Comparison of ENCODE assay signal across 9 cellular contexts in genomic region chr17:77286641-77287431, GRCh38.
A peak's percentile ranks its signal among the peaks of the same experiment; 100 is the strongest.
DNase-seq lines count a peak whose midpoint lies in the region; ATAC-seq, FAIRE-seq and TF ChIP-seq lines count a peak whose summit lies in the region.
"Had no signal": no experiment of that assay in that cellular context is flagged by ENCODE, and none has a peak within 500 bp of the region (broad histone marks: within the 10 kb centered on the region; RNA-seq: fewer than 3 reads in every experiment).

No MANE protein-coding gene starts in this region.

- DNase-seq in H54 (ENCODE audit: insufficient read length, low spot score) (peak; percentile 91), SHP77 treated with DMSO at 0.1 percent for 48 hours (lab: John Stamatoyannopoulos, UW) (peak; percentile 47), heart left ventricle (peak; percentile 37 to 73 (median 64))
- DNase-seq in T-helper 2 cell treated with Interferon-gamma antibody and Interleukin-4, amounts not matched to agents 5 μg/mL and 100 μg/mL, for 36 hours (ENCODE audit: low spot score), result no peak
- DNase-seq in effector memory CD4-positive, alpha-beta T cell, result no peak
- no peak for DNase-seq in activated CD4-positive, CD25-positive, alpha-beta regulatory T cell treated with anti-CD3 and anti-CD28 coated beads, Interleukin-2, amount 50 U/mL, for 72 hours

- intact Hi-C loops in heart left ventricle (cut with DNase I), result no loop called here

- H3K27ac ChIP-seq in heart left ventricle (peak overlapping the region in 11 of 12 donors; percentile 79 to 94 (median 88)), skeletal muscle tissue (ENCODE audit: low read depth, low read length) (peak overlapping the region; percentile 98)
- no peak overlapping the region for H3K27ac ChIP-seq in effector memory CD4-positive, alpha-beta T cell (ENCODE audit: insufficient read depth, low read length, poor library complexity, severe bottlenecking)

- no peak overlapping the region for H3K27ac Mint-ChIP-seq in T-helper 2 cell treated with Interferon-gamma antibody and Interleukin-4, amounts not matched to agents 5 μg/mL and 100 μg/mL, for 36 hours
- H3K27ac Mint-ChIP-seq: stimulated activated naive CD8-positive, alpha-beta T cell treated with anti-CD3 and anti-CD28 coated beads, Interleukin-15, Interleukin-2, amounts not matched to agents 100 ng/mL and 50 ng/mL, for 24 hours had no signal

- H3K36me3 ChIP-seq in heart left ventricle (no peaks in the 10 kb centered on the region), skeletal muscle tissue (ENCODE audit: control insufficient read depth in 3 of 3, insufficient read depth in 3 of 3, low read length in 3 of 3) (no peaks in the 10 kb centered on the region)
- H3K36me3 ChIP-seq in effector memory CD4-positive, alpha-beta T cell (ENCODE audit: control insufficient read depth, insufficient read depth, low read length), result no peaks in the 10 kb centered on the region

- H3K4me3 ChIP-seq in heart left ventricle, result no peak overlapping the region
- peak overlapping the region in 2 of 3 donors; percentile 53 to 72 for H3K4me3 ChIP-seq in skeletal muscle tissue (ENCODE audit: low read length in 3 of 3)
- no peak overlapping the region for H3K4me3 ChIP-seq in effector memory CD4-positive, alpha-beta T cell (ENCODE audit: insufficient read depth, low read depth, low read length, poor library complexity, severe bottlenecking)

- no peak for FAIRE-seq in H54 (lab: Jason Lieb, UNC)

- no peak overlapping the region for H3K4me3 Mint-ChIP-seq in T-helper 2 cell treated with Interferon-gamma antibody and Interleukin-4, amounts not matched to agents 5 μg/mL and 100 μg/mL, for 36 hours
- H3K4me3 Mint-ChIP-seq: stimulated activated naive CD8-positive, alpha-beta T cell treated with anti-CD3 and anti-CD28 coated beads, Interleukin-15, Interleukin-2, amounts not matched to agents 100 ng/mL and 50 ng/mL, for 24 hours had no signal

- H3K27me3 Mint-ChIP-seq in T-helper 2 cell treated with Interferon-gamma antibody and Interleukin-4, amounts not matched to agents 5 μg/mL and 100 μg/mL, for 36 hours (ENCODE audit: low read depth), result peaks cover 17% of the 10 kb centered on the region

- H3K4me1 ChIP-seq in heart left ventricle (peaks cover 0 to 56% (median 16%) of the 10 kb centered on the region in 12 donors), skeletal muscle tissue (ENCODE audit: control insufficient read depth in 3 of 3, insufficient read depth in 3 of 3, low read length in 3 of 3) (peaks cover 31 to 49% (median 45%) of the 10 kb centered on the region in 3 donors)
- H3K4me1 ChIP-seq in effector memory CD4-positive, alpha-beta T cell (ENCODE audit: control insufficient read depth, insufficient read depth, low read length, poor library complexity, severe bottlenecking), result peaks cover under 1% of the 10 kb centered on the region

- peak; percentile 47 to 66 (median 56) for ATAC-seq in heart left ventricle
- no peak for ATAC-seq in GM21619 (IDR thresholded peaks at IDR 0.05; ENCODE audit: unreplicated experiment)

- no peak for TF ChIP-seq CTCF in heart left ventricle (IDR thresholded peaks at IDR 0.05)

- peak overlapping the region; percentile 74 to 90 (median 88) for H3K9ac ChIP-seq in skeletal muscle tissue (ENCODE audit: low read depth in 1 of 3, low read length in 3 of 3)

- H3K9me3 ChIP-seq in heart left ventricle (no peaks in the 10 kb centered on the region), skeletal muscle tissue (ENCODE audit: control insufficient read depth in 3 of 3, low read length in 3 of 3) (no peaks in the 10 kb centered on the region)
- no peaks in the 10 kb centered on the region for H3K9me3 ChIP-seq in effector memory CD4-positive, alpha-beta T cell (ENCODE audit: control insufficient read depth, low read length)

- H3K36me3 Mint-ChIP-seq in T-helper 2 cell treated with Interferon-gamma antibody and Interleukin-4, amounts not matched to agents 5 μg/mL and 100 μg/mL, for 36 hours (ENCODE audit: low read depth), result no peaks in the 10 kb centered on the region

- H3K4me1 Mint-ChIP-seq in T-helper 2 cell treated with Interferon-gamma antibody and Interleukin-4, amounts not matched to agents 5 μg/mL and 100 μg/mL, for 36 hours (ENCODE audit: low read depth), result peaks cover 6% of the 10 kb centered on the region

- no peaks in the 10 kb centered on the region for H3K9me3 Mint-ChIP-seq in T-helper 2 cell treated with Interferon-gamma antibody and Interleukin-4, amounts not matched to agents 5 μg/mL and 100 μg/mL, for 36 hours
- H3K9me3 Mint-ChIP-seq: stimulated activated naive CD8-positive, alpha-beta T cell treated with anti-CD3 and anti-CD28 coated beads, Interleukin-15, Interleukin-2, amounts not matched to agents 100 ng/mL and 50 ng/mL, for 24 hours had no signal

- peaks cover 0 to 9% (median 4%) of the 10 kb centered on the region in 9 donors for H3K27me3 ChIP-seq in heart left ventricle
- peaks cover 0 to 10% (median 3%) of the 10 kb centered on the region in 3 donors for H3K27me3 ChIP-seq in skeletal muscle tissue (ENCODE audit: control insufficient read depth in 3 of 3, insufficient read depth in 3 of 3, low read length in 3 of 3)
- peaks cover 2% of the 10 kb centered on the region for H3K27me3 ChIP-seq in effector memory CD4-positive, alpha-beta T cell (replicated peaks; ENCODE audit: control insufficient read depth, insufficient read depth, low read length, poor library complexity, severe bottlenecking)

- TF ChIP-seq POLR2A in H54 (IDR thresholded peaks at IDR 0.05; ENCODE audit: low read depth, low read length), result peak; percentile 82
- TF ChIP-seq POLR2A in heart left ventricle (IDR thresholded peaks at IDR 0.05), result no peak

- 66 to 73% (median 69%) methylated on average over 16 to 21 of the region's 21 CpGs for WGBS in heart left ventricle, 4 donors

Comparison
In these comparisons a context has a peak if more than half of its experiments do, and no peak if none do; other contexts are left out.
1. DNase-seq: peak in H54 (single experiment), SHP77 treated with DMSO at 0.1 percent for 48 hours (single experiment) and heart left ventricle (5 of 5); none in T-helper 2 cell treated with Interferon-gamma antibody and Interleukin-4, amounts not matched to agents 5 μg/mL and 100 μg/mL, for 36 hours (single experiment), effector memory CD4-positive, alpha-beta T cell (0 of 3) and activated CD4-positive, CD25-positive, alpha-beta regulatory T cell treated with anti-CD3 and anti-CD28 coated beads, Interleukin-2, amount 50 U/mL, for 72 hours (single experiment).
2. H3K4me3 ChIP-seq: peak in skeletal muscle tissue (2 of 3); none in heart left ventricle (0 of 12) and effector memory CD4-positive, alpha-beta T cell (single experiment).